21 cellular contexts compared by ENCODE assay signal in genomic region chr1:53114581-53115400, GRCh38. TPM values are rescaled to one million over a fixed set of nuclear protein-coding genes. Genes with fewer than 3 reads are reported as not detected.
"Had no signal": no experiment of that assay in that cellular context is flagged by ENCODE, and none has a peak within 500 bp of the region (broad histone marks: within the 10 kb centered on the region; RNA-seq: fewer than 3 reads in every experiment).

No MANE protein-coding gene starts in this region.

- DNase-seq: activated CD4-positive, alpha-beta T cell treated with anti-CD3 and anti-CD28 coated beads, Interleukin-2, amount 50 U/mL, for 1 hour; activated CD4-positive, CD25-positive, alpha-beta regulatory T cell treated with anti-CD3 and anti-CD28 coated beads, Interleukin-2, amount 50 U/mL, for 72 hours; activated CD8-positive, alpha-beta memory T cell treated with anti-CD3 and anti-CD28 coated beads, Interleukin-2, amount 50 U/mL, for 4 hours; activated naive CD4-positive, alpha-beta T cell treated with anti-CD3 and anti-CD28 coated beads for 36 hours; activated T-cell treated with anti-CD3 and anti-CD28 coated beads, Interleukin-2, amount 50 U/mL, for 4 hours; aorta; colonic mucosa; foreskin melanocyte; kidney; mammary epithelial cell; naive thymus-derived CD8-positive, alpha-beta T cell; nucleus accumbens; stimulated activated CD4-positive, alpha-beta T cell treated with anti-CD3 and anti-CD28 coated beads, Interleukin-4, amount 100 ng/mL, for 24 hours; stimulated activated naive CD4-positive, alpha-beta T cell; T-cell; T-helper 9 cell; thyroid gland had no signal

- H3K4me1 ChIP-seq: colonic mucosa had no signal

- H3K27me3 ChIP-seq: colonic mucosa, left lung, thyroid gland had no signal

- H3K9me3 ChIP-seq: colonic mucosa, thyroid gland had no signal

- ATAC-seq: activated T-cell treated with anti-CD3 and anti-CD28 coated beads, Interleukin-2, amount 50 U/mL, for 4 hours; naive thymus-derived CD8-positive, alpha-beta T cell; T-cell had no signal

- H3K4me3 ChIP-seq: colonic mucosa, left lung, smooth muscle cell, thyroid gland had no signal

- H3K27me3 Mint-ChIP-seq: central memory CD8-positive, alpha-beta T cell had no signal

- H3K36me3 ChIP-seq: colonic mucosa, left lung, thyroid gland had no signal

- H3K9me3 Mint-ChIP-seq: activated naive CD4-positive, alpha-beta T cell treated with anti-CD3 and anti-CD28 coated beads for 36 hours; central memory CD8-positive, alpha-beta T cell; naive thymus-derived CD8-positive, alpha-beta T cell; T-cell had no signal

- H3K27ac ChIP-seq: colonic mucosa, left lung, thyroid gland had no signal

- H3K36me3 Mint-ChIP-seq: naive thymus-derived CD8-positive, alpha-beta T cell; T-cell had no signal

- H3K27ac Mint-ChIP-seq: activated naive CD4-positive, alpha-beta T cell treated with anti-CD3 and anti-CD28 coated beads for 36 hours; naive thymus-derived CD8-positive, alpha-beta T cell; T-cell had no signal

- H3K4me3 Mint-ChIP-seq: activated naive CD4-positive, alpha-beta T cell treated with anti-CD3 and anti-CD28 coated beads for 36 hours; activated T-cell treated with anti-CD3 and anti-CD28 coated beads, Interleukin-2, amount 50 U/mL, for 4 hours; central memory CD8-positive, alpha-beta T cell; naive thymus-derived CD8-positive, alpha-beta T cell; T-cell had no signal

RNA-seq across cellular contexts. Expression of gene SLC1A7, which starts 27.6 kb away (rescaled TPM):
- total RNA-seq: activated naive CD4-positive, alpha-beta T cell treated with anti-CD3 and anti-CD28 coated beads for 36 hours; activated T-cell treated with anti-CD3 and anti-CD28 coated beads, Interleukin-2, amount 50 U/mL, for 4 hours; epithelial cell of proximal tubule; kidney; mammary epithelial cell; naive thymus-derived CD8-positive, alpha-beta T cell; smooth muscle cell had no signal
- polyA plus RNA-seq: mammary epithelial cell; naive thymus-derived CD8-positive, alpha-beta T cell had no signal

RNA-seq across cellular contexts. Expression of gene PODN, which starts 52.8 kb away (rescaled TPM):
- total RNA-seq: activated naive CD4-positive, alpha-beta T cell treated with anti-CD3 and anti-CD28 coated beads for 36 hours; mammary epithelial cell; naive thymus-derived CD8-positive, alpha-beta T cell had no signal
- polyA plus RNA-seq: mammary epithelial cell had no signal
